In the genomic region with DNA sequence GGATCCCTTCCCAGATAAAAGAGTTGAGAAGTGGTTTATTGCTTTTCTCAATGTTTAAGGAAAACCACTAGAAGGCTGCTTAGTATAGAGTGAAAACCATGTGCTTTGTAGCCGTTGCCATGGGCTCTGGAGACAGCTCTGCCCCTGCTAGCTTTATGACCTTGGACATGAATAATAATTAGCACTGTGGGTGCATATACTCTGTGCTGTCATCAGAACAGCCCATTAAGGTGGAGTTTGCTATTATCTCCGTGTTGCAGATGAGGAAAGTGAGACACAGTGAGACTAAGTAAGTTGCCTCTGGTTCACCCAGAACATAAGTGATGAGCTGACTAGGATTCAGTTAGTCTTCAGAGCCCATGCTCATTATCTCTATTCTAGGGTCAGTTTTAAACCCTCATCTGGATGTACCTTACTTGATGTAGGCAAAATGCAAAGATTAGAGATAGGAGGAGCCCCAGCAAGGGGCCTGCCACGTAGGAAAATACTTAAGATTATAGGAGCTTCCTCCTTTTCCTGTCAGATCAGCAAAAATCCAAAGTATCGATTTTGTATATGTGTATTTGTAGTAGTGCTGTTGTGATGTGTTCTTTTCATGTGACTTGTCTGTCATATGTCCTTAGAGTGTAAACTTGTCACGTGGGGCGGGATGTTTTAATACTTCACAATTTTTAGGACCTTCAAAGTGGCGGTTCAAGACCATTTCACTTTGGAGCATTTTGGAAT, we compare ENCODE assay signal across 11 cellular contexts.
A peak's percentile ranks its signal among the peaks of the same experiment; 100 is the strongest.
DNase-seq lines count a peak whose midpoint lies in the region; ATAC-seq and TF ChIP-seq lines count a peak whose summit lies in the region.
"Had no signal": no experiment of that assay in that cellular context is flagged by ENCODE, and none has a peak within 500 bp of the region (broad histone marks: within the 10 kb centered on the region; RNA-seq: fewer than 3 reads in every experiment).

No MANE protein-coding gene starts in this region.

- no peak overlapping the region for H3K27ac ChIP-seq in ovary

- no peak for TF ChIP-seq EP300 in ovary (IDR thresholded peaks at IDR 0.05)

- intact Hi-C loops in ovary (cut with DNase I) (no loop called here), left cardiac atrium (cut with DNase I) (no loop called here)

- no peak for TF ChIP-seq CTCF in ovary (IDR thresholded peaks at IDR 0.05)

- WGBS in ovary, 3 donors: 91 to 94% (median 92%) methylated on average over 7 of the region's 7 CpGs

- TF ChIP-seq POLR2A in ovary (IDR thresholded peaks at IDR 0.05): no peak

- peak; percentile 42 for ATAC-seq in GM19395 (IDR thresholded peaks at IDR 0.05; ENCODE audit: unreplicated experiment)
- ATAC-seq in HG02642 (IDR thresholded peaks at IDR 0.05; ENCODE audit: poor library complexity, unreplicated experiment): peak; percentile 43
- peak; percentile 30 for ATAC-seq in HG03520 (IDR thresholded peaks at IDR 0.05; ENCODE audit: unreplicated experiment)
- ATAC-seq in GM18861 (IDR thresholded peaks at IDR 0.05; ENCODE audit: unreplicated experiment): no peak
- no peak for ATAC-seq in left cardiac atrium
- ATAC-seq: stimulated activated naive CD8-positive, alpha-beta T cell treated with anti-CD3 and anti-CD28 coated beads, Interleukin-15, Interleukin-2, amounts not matched to agents 100 U/mL and 50 U/mL, for 24 hours had no signal

- no peaks in the 10 kb centered on the region for H3K36me3 ChIP-seq in ovary

- H3K9me3 ChIP-seq in ovary: no peaks in the 10 kb centered on the region

- H3K27me3 ChIP-seq in ovary: no peaks in the 10 kb centered on the region

- DNase-seq in retina (peak; percentile 1), ovary (no peak), NCI-H1436 treated with DMSO at 0.1 percent for 48 hours (lab: John Stamatoyannopoulos, UW) (no peak), left cardiac atrium (no peak)
- DNase-seq: Calu3; NCI-H1694 treated with DMSO at 0.1 percent for 48 hours; stimulated activated naive CD8-positive, alpha-beta T cell treated with anti-CD3 and anti-CD28 coated beads, Interleukin-15, Interleukin-2, amounts not matched to agents 100 U/mL and 50 U/mL, for 24 hours had no signal

- no peaks in the 10 kb centered on the region for H3K4me1 ChIP-seq in ovary (ENCODE audit: insufficient read depth)

- H3K4me3 ChIP-seq in ovary: no peak overlapping the region

Comparison
In these comparisons a context has a peak if more than half of its experiments do, and no peak if none do; other contexts are left out.
1. ATAC-seq: peak in GM19395 (single experiment), HG02642 (single experiment) and HG03520 (single experiment); none in GM18861 (single experiment) and left cardiac atrium (0 of 2).